ENCODE assay signal across 1 cellular context in the genomic region with DNA sequence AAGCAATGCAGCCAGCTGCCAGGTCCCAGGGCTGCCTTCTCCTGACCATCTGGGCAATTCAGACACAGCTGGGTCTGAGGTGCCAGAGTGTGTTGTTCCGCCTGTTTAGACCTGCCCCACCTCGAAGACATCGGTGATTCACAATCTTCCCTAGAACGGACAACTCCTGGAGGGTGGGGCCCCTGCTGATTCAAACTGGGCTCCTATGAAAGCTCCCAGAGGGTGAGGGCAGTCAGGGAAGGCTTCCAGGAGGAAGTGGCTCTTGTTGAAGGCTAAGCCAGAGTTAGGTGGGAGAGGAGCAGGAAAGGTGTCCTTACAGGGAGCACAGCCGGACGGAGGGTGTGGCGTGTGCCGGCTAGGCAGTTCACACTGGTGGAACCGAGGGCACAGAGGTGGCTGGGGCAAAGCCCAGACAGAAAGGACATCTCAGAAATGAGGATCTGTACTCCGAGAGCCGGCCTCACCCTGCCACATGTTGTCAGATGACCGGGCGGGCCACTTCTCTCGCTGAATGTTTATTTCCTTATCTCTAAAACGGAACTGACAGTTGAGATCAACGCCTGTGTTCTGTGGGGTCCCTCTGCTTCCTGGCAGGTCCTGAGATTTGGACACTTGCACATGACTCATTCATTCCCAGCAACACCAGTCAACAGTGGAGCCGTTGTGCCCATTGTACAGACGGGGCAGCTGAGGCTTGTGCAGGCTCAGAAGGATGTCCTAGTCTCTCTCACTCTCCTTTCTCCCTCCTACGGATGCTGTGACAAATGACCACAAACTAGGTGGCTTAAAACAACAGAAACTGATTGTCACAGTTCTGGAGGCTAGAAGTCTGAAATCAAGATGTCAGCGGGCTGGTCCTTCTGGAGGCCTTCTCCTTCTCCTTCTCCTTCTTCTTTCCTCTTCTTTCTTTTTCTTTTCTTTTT.
TF ChIP-seq lines count a peak whose summit lies in the region.

No MANE protein-coding gene starts in this region.

TF ChIP-seq in HepG2, 621 proteins besides CTCF, POLR2A, EP300 and RAD21 (continued from another document and continues in another):
- TF ChIP-seq ARNT2 (CRISPR knock-in tag; IDR thresholded peaks at IDR 0.05; ENCODE audit: low read depth) = 0 out of 2 replicates have a peak, but pooled peaks have one; percentile 43
- TF ChIP-seq SAP130 (CRISPR knock-in tag; IDR thresholded peaks at IDR 0.05; ENCODE audit: low read depth) = peak; percentile 94
- TF ChIP-seq ZNF34 (CRISPR knock-in tag; IDR thresholded peaks at IDR 0.05; ENCODE audit: borderline replicate concordance) = 0 out of 2 replicates have a peak, but pooled peaks have one; percentile 36
- TF ChIP-seq TRIM24 (CRISPR knock-in tag; IDR thresholded peaks at IDR 0.05) = no peak
- TF ChIP-seq, protein P1, sequence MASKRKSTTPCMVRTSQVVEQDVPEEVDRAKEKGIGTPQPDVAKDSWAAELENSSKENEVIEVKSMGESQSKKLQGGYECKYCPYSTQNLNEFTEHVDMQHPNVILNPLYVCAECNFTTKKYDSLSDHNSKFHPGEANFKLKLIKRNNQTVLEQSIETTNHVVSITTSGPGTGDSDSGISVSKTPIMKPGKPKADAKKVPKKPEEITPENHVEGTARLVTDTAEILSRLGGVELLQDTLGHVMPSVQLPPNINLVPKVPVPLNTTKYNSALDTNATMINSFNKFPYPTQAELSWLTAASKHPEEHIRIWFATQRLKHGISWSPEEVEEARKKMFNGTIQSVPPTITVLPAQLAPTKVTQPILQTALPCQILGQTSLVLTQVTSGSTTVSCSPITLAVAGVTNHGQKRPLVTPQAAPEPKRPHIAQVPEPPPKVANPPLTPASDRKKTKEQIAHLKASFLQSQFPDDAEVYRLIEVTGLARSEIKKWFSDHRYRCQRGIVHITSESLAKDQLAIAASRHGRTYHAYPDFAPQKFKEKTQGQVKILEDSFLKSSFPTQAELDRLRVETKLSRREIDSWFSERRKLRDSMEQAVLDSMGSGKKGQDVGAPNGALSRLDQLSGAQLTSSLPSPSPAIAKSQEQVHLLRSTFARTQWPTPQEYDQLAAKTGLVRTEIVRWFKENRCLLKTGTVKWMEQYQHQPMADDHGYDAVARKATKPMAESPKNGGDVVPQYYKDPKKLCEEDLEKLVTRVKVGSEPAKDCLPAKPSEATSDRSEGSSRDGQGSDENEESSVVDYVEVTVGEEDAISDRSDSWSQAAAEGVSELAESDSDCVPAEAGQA (IDR thresholded peaks at IDR 0.05; ENCODE audit: low read depth) = no peak; the same call in 1 of the 2 replicates
- TF ChIP-seq, protein P1 (CRISPR knock-in tag; IDR thresholded peaks at IDR 0.05; ENCODE audit: borderline replicate concordance) = no peak
- TF ChIP-seq MAF1 (CRISPR knock-in tag; IDR thresholded peaks at IDR 0.05; ENCODE audit: borderline replicate concordance) = no peak
- TF ChIP-seq, protein P2, sequence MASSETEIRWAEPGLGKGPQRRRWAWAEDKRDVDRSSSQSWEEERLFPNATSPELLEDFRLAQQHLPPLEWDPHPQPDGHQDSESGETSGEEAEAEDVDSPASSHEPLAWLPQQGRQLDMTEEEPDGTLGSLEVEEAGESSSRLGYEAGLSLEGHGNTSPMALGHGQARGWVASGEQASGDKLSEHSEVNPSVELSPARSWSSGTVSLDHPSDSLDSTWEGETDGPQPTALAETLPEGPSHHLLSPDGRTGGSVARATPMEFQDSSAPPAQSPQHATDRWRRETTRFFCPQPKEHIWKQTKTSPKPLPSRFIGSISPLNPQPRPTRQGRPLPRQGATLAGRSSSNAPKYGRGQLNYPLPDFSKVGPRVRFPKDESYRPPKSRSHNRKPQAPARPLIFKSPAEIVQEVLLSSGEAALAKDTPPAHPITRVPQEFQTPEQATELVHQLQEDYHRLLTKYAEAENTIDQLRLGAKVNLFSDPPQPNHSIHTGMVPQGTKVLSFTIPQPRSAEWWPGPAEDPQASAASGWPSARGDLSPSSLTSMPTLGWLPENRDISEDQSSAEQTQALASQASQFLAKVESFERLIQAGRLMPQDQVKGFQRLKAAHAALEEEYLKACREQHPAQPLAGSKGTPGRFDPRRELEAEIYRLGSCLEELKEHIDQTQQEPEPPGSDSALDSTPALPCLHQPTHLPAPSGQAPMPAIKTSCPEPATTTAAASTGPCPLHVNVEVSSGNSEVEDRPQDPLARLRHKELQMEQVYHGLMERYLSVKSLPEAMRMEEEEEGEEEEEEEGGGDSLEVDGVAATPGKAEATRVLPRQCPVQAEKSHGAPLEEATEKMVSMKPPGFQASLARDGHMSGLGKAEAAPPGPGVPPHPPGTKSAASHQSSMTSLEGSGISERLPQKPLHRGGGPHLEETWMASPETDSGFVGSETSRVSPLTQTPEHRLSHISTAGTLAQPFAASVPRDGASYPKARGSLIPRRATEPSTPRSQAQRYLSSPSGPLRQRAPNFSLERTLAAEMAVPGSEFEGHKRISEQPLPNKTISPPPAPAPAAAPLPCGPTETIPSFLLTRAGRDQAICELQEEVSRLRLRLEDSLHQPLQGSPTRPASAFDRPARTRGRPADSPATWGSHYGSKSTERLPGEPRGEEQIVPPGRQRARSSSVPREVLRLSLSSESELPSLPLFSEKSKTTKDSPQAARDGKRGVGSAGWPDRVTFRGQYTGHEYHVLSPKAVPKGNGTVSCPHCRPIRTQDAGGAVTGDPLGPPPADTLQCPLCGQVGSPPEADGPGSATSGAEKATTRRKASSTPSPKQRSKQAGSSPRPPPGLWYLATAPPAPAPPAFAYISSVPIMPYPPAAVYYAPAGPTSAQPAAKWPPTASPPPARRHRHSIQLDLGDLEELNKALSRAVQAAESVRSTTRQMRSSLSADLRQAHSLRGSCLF (CRISPR knock-in tag; IDR thresholded peaks at IDR 0.05; ENCODE audit: borderline replicate concordance) = no peak
- TF ChIP-seq ZNF143 (CRISPR knock-in tag; IDR thresholded peaks at IDR 0.05) = peak; percentile 67
- TF ChIP-seq, protein P3, sequence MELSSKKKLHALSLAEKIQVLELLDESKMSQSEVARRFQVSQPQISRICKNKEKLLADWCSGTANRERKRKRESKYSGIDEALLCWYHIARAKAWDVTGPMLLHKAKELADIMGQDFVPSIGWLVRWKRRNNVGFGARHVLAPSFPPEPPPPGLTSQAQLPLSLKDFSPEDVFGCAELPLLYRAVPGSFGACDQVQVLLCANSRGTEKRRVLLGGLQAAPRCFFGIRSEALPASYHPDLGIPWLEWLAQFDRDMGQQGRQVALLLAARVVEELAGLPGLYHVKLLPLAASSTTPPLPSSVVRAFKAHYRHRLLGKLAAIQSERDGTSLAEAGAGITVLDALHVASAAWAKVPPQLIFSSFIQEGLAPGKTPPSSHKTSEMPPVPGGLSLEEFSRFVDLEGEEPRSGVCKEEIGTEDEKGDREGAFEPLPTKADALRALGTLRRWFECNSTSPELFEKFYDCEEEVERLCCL (CRISPR knock-in tag; IDR thresholded peaks at IDR 0.05; ENCODE audit: borderline replicate concordance) = no peak
- TF ChIP-seq, protein P4, sequence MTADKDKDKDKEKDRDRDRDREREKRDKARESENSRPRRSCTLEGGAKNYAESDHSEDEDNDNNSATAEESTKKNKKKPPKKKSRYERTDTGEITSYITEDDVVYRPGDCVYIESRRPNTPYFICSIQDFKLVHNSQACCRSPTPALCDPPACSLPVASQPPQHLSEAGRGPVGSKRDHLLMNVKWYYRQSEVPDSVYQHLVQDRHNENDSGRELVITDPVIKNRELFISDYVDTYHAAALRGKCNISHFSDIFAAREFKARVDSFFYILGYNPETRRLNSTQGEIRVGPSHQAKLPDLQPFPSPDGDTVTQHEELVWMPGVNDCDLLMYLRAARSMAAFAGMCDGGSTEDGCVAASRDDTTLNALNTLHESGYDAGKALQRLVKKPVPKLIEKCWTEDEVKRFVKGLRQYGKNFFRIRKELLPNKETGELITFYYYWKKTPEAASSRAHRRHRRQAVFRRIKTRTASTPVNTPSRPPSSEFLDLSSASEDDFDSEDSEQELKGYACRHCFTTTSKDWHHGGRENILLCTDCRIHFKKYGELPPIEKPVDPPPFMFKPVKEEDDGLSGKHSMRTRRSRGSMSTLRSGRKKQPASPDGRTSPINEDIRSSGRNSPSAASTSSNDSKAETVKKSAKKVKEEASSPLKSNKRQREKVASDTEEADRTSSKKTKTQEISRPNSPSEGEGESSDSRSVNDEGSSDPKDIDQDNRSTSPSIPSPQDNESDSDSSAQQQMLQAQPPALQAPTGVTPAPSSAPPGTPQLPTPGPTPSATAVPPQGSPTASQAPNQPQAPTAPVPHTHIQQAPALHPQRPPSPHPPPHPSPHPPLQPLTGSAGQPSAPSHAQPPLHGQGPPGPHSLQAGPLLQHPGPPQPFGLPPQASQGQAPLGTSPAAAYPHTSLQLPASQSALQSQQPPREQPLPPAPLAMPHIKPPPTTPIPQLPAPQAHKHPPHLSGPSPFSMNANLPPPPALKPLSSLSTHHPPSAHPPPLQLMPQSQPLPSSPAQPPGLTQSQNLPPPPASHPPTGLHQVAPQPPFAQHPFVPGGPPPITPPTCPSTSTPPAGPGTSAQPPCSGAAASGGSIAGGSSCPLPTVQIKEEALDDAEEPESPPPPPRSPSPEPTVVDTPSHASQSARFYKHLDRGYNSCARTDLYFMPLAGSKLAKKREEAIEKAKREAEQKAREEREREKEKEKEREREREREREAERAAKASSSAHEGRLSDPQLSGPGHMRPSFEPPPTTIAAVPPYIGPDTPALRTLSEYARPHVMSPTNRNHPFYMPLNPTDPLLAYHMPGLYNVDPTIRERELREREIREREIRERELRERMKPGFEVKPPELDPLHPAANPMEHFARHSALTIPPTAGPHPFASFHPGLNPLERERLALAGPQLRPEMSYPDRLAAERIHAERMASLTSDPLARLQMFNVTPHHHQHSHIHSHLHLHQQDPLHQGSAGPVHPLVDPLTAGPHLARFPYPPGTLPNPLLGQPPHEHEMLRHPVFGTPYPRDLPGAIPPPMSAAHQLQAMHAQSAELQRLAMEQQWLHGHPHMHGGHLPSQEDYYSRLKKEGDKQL (CRISPR knock-in tag; IDR thresholded peaks at IDR 0.05; ENCODE audit: low read depth) = peak; percentile 70
- TF ChIP-seq U2AF1 (optimal IDR thresholded peaks at IDR 0.05; ENCODE audit: low read depth, low read length) = peak; percentile 69
- TF ChIP-seq ZNF430 (CRISPR knock-in tag; IDR thresholded peaks at IDR 0.05) = no peak
- TF ChIP-seq ZNF562 (CRISPR knock-in tag; IDR thresholded peaks at IDR 0.05; ENCODE audit: borderline replicate concordance) = no peak
- no peak for TF ChIP-seq SIN3B (IDR thresholded peaks at IDR 0.05; ENCODE audit: low read length)
- TF ChIP-seq KDM6A (CRISPR knock-in tag; IDR thresholded peaks at IDR 0.05; ENCODE audit: low read depth) = peak; percentile 56; the same call in 1 of the 2 replicates
- TF ChIP-seq HNRNPLL (IDR thresholded peaks at IDR 0.05; ENCODE audit: low read depth, low read length, poor library complexity, severe bottlenecking) = no peak
- TF ChIP-seq, protein P5, sequence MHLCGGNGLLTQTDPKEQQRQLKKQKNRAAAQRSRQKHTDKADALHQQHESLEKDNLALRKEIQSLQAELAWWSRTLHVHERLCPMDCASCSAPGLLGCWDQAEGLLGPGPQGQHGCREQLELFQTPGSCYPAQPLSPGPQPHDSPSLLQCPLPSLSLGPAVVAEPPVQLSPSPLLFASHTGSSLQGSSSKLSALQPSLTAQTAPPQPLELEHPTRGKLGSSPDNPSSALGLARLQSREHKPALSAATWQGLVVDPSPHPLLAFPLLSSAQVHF (CRISPR knock-in tag; IDR thresholded peaks at IDR 0.05) = no peak
- TF ChIP-seq, protein P6, sequence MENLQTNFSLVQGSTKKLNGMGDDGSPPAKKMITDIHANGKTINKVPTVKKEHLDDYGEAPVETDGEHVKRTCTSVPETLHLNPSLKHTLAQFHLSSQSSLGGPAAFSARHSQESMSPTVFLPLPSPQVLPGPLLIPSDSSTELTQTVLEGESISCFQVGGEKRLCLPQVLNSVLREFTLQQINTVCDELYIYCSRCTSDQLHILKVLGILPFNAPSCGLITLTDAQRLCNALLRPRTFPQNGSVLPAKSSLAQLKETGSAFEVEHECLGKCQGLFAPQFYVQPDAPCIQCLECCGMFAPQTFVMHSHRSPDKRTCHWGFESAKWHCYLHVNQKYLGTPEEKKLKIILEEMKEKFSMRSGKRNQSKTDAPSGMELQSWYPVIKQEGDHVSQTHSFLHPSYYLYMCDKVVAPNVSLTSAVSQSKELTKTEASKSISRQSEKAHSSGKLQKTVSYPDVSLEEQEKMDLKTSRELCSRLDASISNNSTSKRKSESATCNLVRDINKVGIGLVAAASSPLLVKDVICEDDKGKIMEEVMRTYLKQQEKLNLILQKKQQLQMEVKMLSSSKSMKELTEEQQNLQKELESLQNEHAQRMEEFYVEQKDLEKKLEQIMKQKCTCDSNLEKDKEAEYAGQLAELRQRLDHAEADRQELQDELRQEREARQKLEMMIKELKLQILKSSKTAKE (CRISPR knock-in tag; IDR thresholded peaks at IDR 0.05; ENCODE audit: borderline replicate concordance) = no peak
- peak; percentile 59 for TF ChIP-seq CEBPG (CRISPR knock-in tag; IDR thresholded peaks at IDR 0.05)
